17 cellular contexts compared by ENCODE assay signal in genomic region chr13:33348366-33348765, GRCh38.
DNase-seq lines count a peak whose midpoint lies in the region; ATAC-seq, FAIRE-seq and TF ChIP-seq lines count a peak whose summit lies in the region.
"Had no signal": no experiment of that assay in that cellular context is flagged by ENCODE, and none has a peak within 500 bp of the region (broad histone marks: within the 10 kb centered on the region; RNA-seq: fewer than 3 reads in every experiment).

No MANE protein-coding gene starts in this region.

- H3K9me3 ChIP-seq in astrocyte (ENCODE audit: insufficient read depth, low read depth, low read length) (no peaks in the 10 kb centered on the region), stomach smooth muscle (ENCODE audit: control insufficient read depth in 2 of 2, low read length in 2 of 2) (no peaks in the 10 kb centered on the region), uterus (no peaks in the 10 kb centered on the region)
- H3K9me3 ChIP-seq: neutrophil had no signal

- no peak overlapping the region for H3K4me3 Mint-ChIP-seq in astrocyte (ENCODE audit: unreplicated experiment)
- H3K4me3 Mint-ChIP-seq: activated naive CD8-positive, alpha-beta T cell treated with anti-CD3 and anti-CD28 coated beads, Interleukin-2, amount 50 U/mL, for 24 hours; stimulated activated effector memory CD8-positive, alpha-beta T cell treated with anti-CD3 and anti-CD28 coated beads, Interleukin-12 subunit alpha, Interleukin-12 subunit beta, amount 100 ng/mL, for 72 hours had no signal

- intact Hi-C loops in uterus (cut with DNase I; ENCODE audit: low total_unique reads): no loop called here

- H3K4me1 ChIP-seq in astrocyte (ENCODE audit: insufficient read depth, low read length) (peaks cover 11% of the 10 kb centered on the region), stomach smooth muscle (ENCODE audit: control insufficient read depth, insufficient read depth, low read length) (peaks cover 21% of the 10 kb centered on the region), uterus (no peaks in the 10 kb centered on the region)

- peaks cover 23% of the 10 kb centered on the region for H3K79me2 ChIP-seq in astrocyte (ENCODE audit: insufficient read depth, low read length)

- no peaks in the 10 kb centered on the region for H3K36me3 Mint-ChIP-seq in astrocyte (ENCODE audit: low read depth, unreplicated experiment)
- H3K36me3 Mint-ChIP-seq: stimulated activated effector memory CD8-positive, alpha-beta T cell treated with anti-CD3 and anti-CD28 coated beads, Interleukin-12 subunit alpha, Interleukin-12 subunit beta, amount 100 ng/mL, for 72 hours had no signal

- TF ChIP-seq CTCF in astrocyte (IDR thresholded peaks at IDR 0.05; ENCODE audit: insufficient read depth, low read depth, low read length): no peak
- TF ChIP-seq CTCF in fibroblast of villous mesenchyme (IDR thresholded peaks at IDR 0.05; ENCODE audit: insufficient read depth, low read depth, low read length): no peak
- TF ChIP-seq CTCF in uterus (IDR thresholded peaks at IDR 0.05): no peak

- H3K36me3 ChIP-seq in astrocyte (ENCODE audit: insufficient read depth, low read length) (no peaks in the 10 kb centered on the region), stomach smooth muscle (ENCODE audit: control insufficient read depth in 2 of 2, insufficient read depth in 2 of 2, low read length in 2 of 2) (no peaks in the 10 kb centered on the region), H7 (replicated peaks; ENCODE audit: control insufficient read depth, insufficient read depth, low read length) (no peaks in the 10 kb centered on the region), uterus (no peaks in the 10 kb centered on the region)
- H3K36me3 ChIP-seq: neutrophil had no signal

- DNase-seq in GM04503 (ENCODE audit: low read depth) (peak; percentile 71), astrocyte (ENCODE audit: low read depth) (peak; percentile 80), fibroblast of villous mesenchyme (ENCODE audit: low read depth) (peak; percentile 96), H7 (no peak), uterus (no peak)
- DNase-seq in activated CD4-positive, alpha-beta T cell treated with anti-CD3 and anti-CD28 coated beads, Interleukin-2, amount 50 U/mL, for 4 hours: no peak
- DNase-seq: activated naive CD8-positive, alpha-beta T cell treated with anti-CD3 and anti-CD28 coated beads, Interleukin-2, amount 50 U/mL, for 24 hours; foreskin keratinocyte; NCI-H1417; NCI-H345; SIG-M5 had no signal

- no peak overlapping the region for H3K27ac Mint-ChIP-seq in astrocyte (ENCODE audit: unreplicated experiment)
- H3K27ac Mint-ChIP-seq: activated naive CD8-positive, alpha-beta T cell treated with anti-CD3 and anti-CD28 coated beads, Interleukin-2, amount 50 U/mL, for 24 hours; stimulated activated effector memory CD8-positive, alpha-beta T cell treated with anti-CD3 and anti-CD28 coated beads, Interleukin-12 subunit alpha, Interleukin-12 subunit beta, amount 100 ng/mL, for 72 hours had no signal

- TF ChIP-seq POLR2A in uterus (IDR thresholded peaks at IDR 0.05): no peak

- H3K9ac ChIP-seq in astrocyte (ENCODE audit: low read length): no peak overlapping the region
- H3K9ac ChIP-seq in stomach smooth muscle (ENCODE audit: low read length in 2 of 2): peak overlapping the region in 1 of 2 donors; percentile 6

- no peak for FAIRE-seq in astrocyte (lab: Jason Lieb, UNC)
- FAIRE-seq: GM12878 had no signal

- H3K27me3 ChIP-seq in astrocyte (ENCODE audit: insufficient read depth, low read length) (no peaks in the 10 kb centered on the region), stomach smooth muscle (ENCODE audit: control insufficient read depth in 1 of 2, insufficient read depth in 2 of 2, low read length in 2 of 2) (no peaks in the 10 kb centered on the region), H7 (ENCODE audit: control insufficient read depth, insufficient read depth, low read length) (peaks cover 24% of the 10 kb centered on the region), uterus (no peaks in the 10 kb centered on the region)
- H3K27me3 ChIP-seq: foreskin keratinocyte had no signal

- H3K9me3 Mint-ChIP-seq in astrocyte (ENCODE audit: unreplicated experiment): peaks cover 2% of the 10 kb centered on the region
- H3K9me3 Mint-ChIP-seq: activated naive CD8-positive, alpha-beta T cell treated with anti-CD3 and anti-CD28 coated beads, Interleukin-2, amount 50 U/mL, for 24 hours; dendritic cell treated with granulocyte-macrophage colony-stimulating factor and Interleukin-4, amounts not matched to agents 40 ng/mL and 50 ng/mL, for 4 days; stimulated activated effector memory CD8-positive, alpha-beta T cell treated with anti-CD3 and anti-CD28 coated beads, Interleukin-12 subunit alpha, Interleukin-12 subunit beta, amount 100 ng/mL, for 72 hours had no signal

- H2AFZ ChIP-seq in astrocyte (ENCODE audit: low read depth, low read length): no peak overlapping the region

- no peak overlapping the region for H3K4me3 ChIP-seq in astrocyte (ENCODE audit: insufficient read depth, low read depth, low read length)
- no peak overlapping the region for H3K4me3 ChIP-seq in fibroblast of villous mesenchyme (ENCODE audit: low read depth, low read length)
- H3K4me3 ChIP-seq in stomach smooth muscle (ENCODE audit: low read length in 2 of 2): peak overlapping the region; percentile 80 to 90
- no peak overlapping the region for H3K4me3 ChIP-seq in H7 (ENCODE audit: insufficient read depth, low read depth, low read length)
- no peak overlapping the region for H3K4me3 ChIP-seq in uterus
- H3K4me3 ChIP-seq: GM12878 had no signal

- H3K4me2 ChIP-seq in astrocyte (ENCODE audit: low read length): peak overlapping the region; percentile 79

- peaks cover 10% of the 10 kb centered on the region for H3K27me3 Mint-ChIP-seq in astrocyte (ENCODE audit: low read depth, unreplicated experiment)

- ATAC-seq in GM19463 (IDR thresholded peaks at IDR 0.05; ENCODE audit: unreplicated experiment): no peak
- ATAC-seq: activated naive CD8-positive, alpha-beta T cell treated with anti-CD3 and anti-CD28 coated beads, Interleukin-2, amount 50 U/mL, for 24 hours; foreskin keratinocyte; GM12878 had no signal

- peaks cover 4% of the 10 kb centered on the region for H3K4me1 Mint-ChIP-seq in astrocyte (ENCODE audit: low read depth, unreplicated experiment)
- H3K4me1 Mint-ChIP-seq: stimulated activated effector memory CD8-positive, alpha-beta T cell treated with anti-CD3 and anti-CD28 coated beads, Interleukin-12 subunit alpha, Interleukin-12 subunit beta, amount 100 ng/mL, for 72 hours had no signal

- H4K20me1 ChIP-seq in astrocyte (ENCODE audit: insufficient read depth, low read length): no peaks in the 10 kb centered on the region

- no peak overlapping the region for H3K27ac ChIP-seq in astrocyte (ENCODE audit: low read depth, low read length)
- H3K27ac ChIP-seq in stomach smooth muscle (ENCODE audit: low read length): no peak overlapping the region
- peak overlapping the region in 1 of 2 donors; percentile 94 for H3K27ac ChIP-seq in uterus
- H3K27ac ChIP-seq: foreskin keratinocyte, neutrophil had no signal

Comparison
In these comparisons a context has a peak if more than half of its experiments do, and no peak if none do; other contexts are left out.
1. DNase-seq: peak in GM04503 (single experiment), astrocyte (single experiment) and fibroblast of villous mesenchyme (single experiment); none in H7 (single experiment), activated CD4-positive, alpha-beta T cell treated with anti-CD3 and anti-CD28 coated beads, Interleukin-2, amount 50 U/mL, for 4 hours (0 of 2) and uterus (0 of 2).
2. H3K4me3 ChIP-seq: peak in stomach smooth muscle (2 of 2); none in astrocyte (single experiment), fibroblast of villous mesenchyme (single experiment), H7 (single experiment) and uterus (0 of 2).